Comparison of ENCODE assay signal across 15 cellular contexts in genomic region chr5:166845044-166845443, GRCh38.
DNase-seq lines count a peak whose midpoint lies in the region; ATAC-seq and TF ChIP-seq lines count a peak whose summit lies in the region.
"Had no signal": no experiment of that assay in that cellular context is flagged by ENCODE, and none has a peak within 500 bp of the region (broad histone marks: within the 10 kb centered on the region; RNA-seq: fewer than 3 reads in every experiment).

No MANE protein-coding gene starts in this region.

- no peak overlapping the region for H3K4me3 ChIP-seq in OCI-LY7 (ENCODE audit: low read depth, low read length, poor library complexity, severe bottlenecking)
- H3K4me3 ChIP-seq: BLaER1 treated with 17β-estradiol and CSF1 and Interleukin-3, amounts not matched to agents 10 nM and 100 nM; vagina had no signal

- peak; percentile 31 for ATAC-seq in left lobe of liver
- ATAC-seq: esophagus mucosa had no signal

- H2AFZ ChIP-seq in OCI-LY7 (ENCODE audit: low read length), result no peak overlapping the region

- no peaks in the 10 kb centered on the region for H3K36me3 ChIP-seq in OCI-LY7 (ENCODE audit: insufficient read depth, low read length)
- H3K36me3 ChIP-seq: BLaER1 treated with 17β-estradiol and CSF1 and Interleukin-3, amounts not matched to agents 10 nM and 100 nM; vagina; WERI-Rb-1 had no signal

- intact Hi-C loops in OCI-LY7 (cut with micrococcal nuclease; ENCODE audit: unreplicated experiment), result no loop called here

- H3K4me1 ChIP-seq in OCI-LY7 (ENCODE audit: insufficient read depth, low read length, poor library complexity, severe bottlenecking), result no peaks in the 10 kb centered on the region
- H3K4me1 ChIP-seq: vagina had no signal

- no peaks in the 10 kb centered on the region for H3K9me2 ChIP-seq in OCI-LY7 (ENCODE audit: insufficient read depth, low read length)

- POLR2A ChIA-PET in OCI-LY7 (lab: Charles Lee), result no interaction called here

- H3K27ac ChIP-seq in OCI-LY7 (ENCODE audit: low read depth, low read length, poor library complexity, severe bottlenecking), result no peak overlapping the region
- H3K27ac ChIP-seq: BLaER1 treated with 17β-estradiol and CSF1 and Interleukin-3, amounts not matched to agents 10 nM and 100 nM; vagina; WERI-Rb-1 had no signal

- no peaks in the 10 kb centered on the region for H3K9me3 ChIP-seq in OCI-LY7 (ENCODE audit: low read length)
- H3K9me3 ChIP-seq: BLaER1 treated with 17β-estradiol and CSF1 and Interleukin-3, amounts not matched to agents 10 nM and 100 nM; vagina had no signal

- CTCF ChIA-PET in OCI-LY7 (lab: Charles Lee; ENCODE audit: unreplicated experiment), result no interaction called here

- DNase-seq in Daoy (ENCODE audit: low read depth) (peak; percentile 48), HuH-7.5 (ENCODE audit: low spot score) (peak; percentile 6), amniotic epithelial cell (ENCODE audit: low read depth) (peak; percentile 48), left lobe of liver (ENCODE audit: low spot score) (no peak), SIG-M5 treated with dmso at 0.1 percent for 504 hours (lab: John Stamatoyannopoulos, UW; ENCODE audit: unreplicated experiment) (no peak), hepatic stellate cell (ENCODE audit: low spot score) (no peak), OCI-LY7 (ENCODE audit: low spot score) (no peak)
- DNase-seq in stimulated activated CD4-positive, alpha-beta T cell treated with anti-CD3 and anti-CD28 coated beads, Interleukin-4, amount 100 ng/mL, for 24 hours, result no peak
- DNase-seq: activated T-cell treated with anti-CD3 and anti-CD28 coated beads, Interleukin-2, amount 50 U/mL, for 48 hours; IMR-90; kidney; WERI-Rb-1 had no signal

- H4K20me1 ChIP-seq in OCI-LY7 (ENCODE audit: insufficient read depth, low read length), result no peaks in the 10 kb centered on the region
- H4K20me1 ChIP-seq: BLaER1 treated with 17β-estradiol and CSF1 and Interleukin-3, amounts not matched to agents 10 nM and 100 nM had no signal

- H3K4me2 ChIP-seq in OCI-LY7 (ENCODE audit: low read length), result no peak overlapping the region
- H3K4me2 ChIP-seq: BLaER1 treated with 17β-estradiol and CSF1 and Interleukin-3, amounts not matched to agents 10 nM and 100 nM had no signal

- no peak for TF ChIP-seq CTCF in OCI-LY7 (conservative IDR thresholded peaks at IDR 0.05; ENCODE audit: low read length)

- BruUV-seq in OCI-LY7 (replicated peaks; lab: Mats Ljungman, UMichigan), result no TSS peak

- no peaks in the 10 kb centered on the region for H3K79me2 ChIP-seq in OCI-LY7 (ENCODE audit: insufficient read depth, low read depth, low read length)

Comparison
In these comparisons a context has a peak if more than half of its experiments do, and no peak if none do; other contexts are left out.
1. DNase-seq: peak in Daoy (single experiment), HuH-7.5 (single experiment) and amniotic epithelial cell (single experiment); none in left lobe of liver (single experiment), SIG-M5 treated with dmso at 0.1 percent for 504 hours (single experiment), hepatic stellate cell (single experiment), OCI-LY7 (single experiment) and stimulated activated CD4-positive, alpha-beta T cell treated with anti-CD3 and anti-CD28 coated beads, Interleukin-4, amount 100 ng/mL, for 24 hours (single experiment).